In the genomic region with DNA sequence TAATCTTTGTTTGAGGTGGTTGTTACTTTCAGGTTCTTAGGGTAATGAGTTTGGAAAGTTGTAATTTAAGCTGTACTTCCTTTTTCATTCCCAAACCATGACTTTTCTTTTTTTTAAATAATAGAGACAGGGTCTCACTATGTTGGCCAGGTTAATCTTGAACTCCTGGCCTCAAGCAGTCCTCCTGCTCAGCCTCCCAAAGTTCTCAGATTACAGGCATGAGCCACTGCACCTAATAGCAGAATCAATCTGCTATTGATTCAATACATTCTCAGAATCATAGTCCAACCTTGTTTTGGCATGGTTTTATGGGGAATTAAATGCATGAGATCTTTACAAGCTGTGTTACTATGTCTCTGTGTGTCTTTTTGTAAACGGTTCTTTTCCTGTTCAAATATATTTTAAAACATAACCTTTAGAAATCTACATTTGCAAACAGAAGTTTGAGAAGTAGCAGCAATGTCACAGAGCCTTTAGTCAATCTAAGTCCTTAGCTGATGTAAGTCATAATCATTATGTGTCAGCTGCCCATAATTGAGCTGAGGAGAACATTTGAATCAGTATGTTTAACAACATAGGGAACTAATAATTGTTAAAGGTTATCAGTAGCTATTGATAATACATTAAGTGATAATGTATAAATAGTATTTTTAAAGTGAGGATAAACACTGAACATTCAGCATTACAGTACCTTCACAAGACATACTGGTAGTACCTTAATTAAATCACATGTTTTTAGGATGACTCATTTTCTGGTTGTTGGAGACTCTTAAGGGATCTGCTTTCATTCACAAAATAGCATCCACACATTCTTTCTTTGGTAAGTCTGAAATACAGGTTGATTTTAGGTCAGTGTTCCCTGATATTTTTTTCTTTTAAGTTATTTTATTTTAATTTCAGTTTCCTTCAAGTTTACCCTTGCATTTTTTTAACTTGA, we compare ENCODE assay signal across 14 cellular contexts. TPM values are rescaled to one million over a fixed set of nuclear protein-coding genes. Genes with fewer than 3 reads are reported as not detected.
DNase-seq lines count a peak whose midpoint lies in the region; TF ChIP-seq lines count a peak whose summit lies in the region.
"Had no signal": no experiment of that assay in that cellular context is flagged by ENCODE, and none has a peak within 500 bp of the region (broad histone marks: within the 10 kb centered on the region; RNA-seq: fewer than 3 reads in every experiment).

No MANE protein-coding gene starts in this region.

- no peak overlapping the region for H3K23ac ChIP-seq in neuronal stem cell (ENCODE audit: low read depth, low read length, poor library complexity)

- TF ChIP-seq POLR2A in spleen (IDR thresholded peaks at IDR 0.05): no peak

- no peaks in the 10 kb centered on the region for H4K20me1 ChIP-seq in neural progenitor cell (ENCODE audit: low read depth)

- no peak overlapping the region for H3K18ac ChIP-seq in neuronal stem cell (ENCODE audit: low read length)

- WGBS in neuronal stem cell (ENCODE audit: extremely low coverage in 2 of 2, insufficient read length in 2 of 2, insufficient replicate concordance in 1 of 2), 2 donors: no CpG with 5 or more reads among the region's 1 CpG
- 45 to 74% (median 62%) methylated on average over 1 of the region's 1 CpG for WGBS in spleen, 5 donors

- H3K4me3 ChIP-seq in choroid plexus epithelial cell (ENCODE audit: low read depth, low read length) (no peak overlapping the region), neural progenitor cell (no peak overlapping the region), neuronal stem cell (ENCODE audit: low read length in 2 of 2) (no peak overlapping the region), spleen (no peak overlapping the region)
- H3K4me3 ChIP-seq: adrenal gland, SJSA1 had no signal

- no peaks in the 10 kb centered on the region for H3K36me3 ChIP-seq in neural progenitor cell
- H3K36me3 ChIP-seq in neuronal stem cell (replicated peaks in 1 of 2; ENCODE audit: control insufficient read depth in 2 of 2, insufficient read depth in 2 of 2, low read length in 2 of 2): peaks cover 0 to 14% of the 10 kb centered on the region in 2 donors
- no peaks in the 10 kb centered on the region for H3K36me3 ChIP-seq in spleen
- H3K36me3 ChIP-seq: adrenal gland, SJSA1 had no signal

- no peaks in the 10 kb centered on the region for H3K27me3 ChIP-seq in neural progenitor cell
- no peaks in the 10 kb centered on the region for H3K27me3 ChIP-seq in neuronal stem cell (ENCODE audit: control insufficient read depth in 3 of 3, insufficient read depth in 3 of 3, low read depth in 1 of 3, low read length in 3 of 3)
- H3K27me3 ChIP-seq in spleen (replicated peaks in 1 of 7): no peaks in the 10 kb centered on the region
- H3K27me3 ChIP-seq: adrenal gland, SJSA1 had no signal

- peak; percentile 0 for DNase-seq in NCI-H2107 treated with DMSO at 0.1 percent for 48 hours (lab: John Stamatoyannopoulos, UW; ENCODE audit: unreplicated experiment)
- no peak for DNase-seq in NCI-H2107 (lab: John Stamatoyannopoulos, UW)
- DNase-seq in NCI-H146 treated with DMSO at 0.1 percent for 48 hours (lab: John Stamatoyannopoulos, UW; ENCODE audit: unreplicated experiment): peak; percentile 28
- DNase-seq in choroid plexus epithelial cell (ENCODE audit: low read depth): peak; percentile 69
- DNase-seq in neural progenitor cell (ENCODE audit: low spot score): no peak
- no peak for DNase-seq in neuronal stem cell (ENCODE audit: low spot score)
- no peak for DNase-seq in spleen
- DNase-seq in stimulated activated CD4-positive, alpha-beta T cell treated with anti-CD3 and anti-CD28 coated beads, Interleukin-4, amount 100 ng/mL, for 4 hours: no peak
- DNase-seq: 8988T; activated CD4-positive, alpha-beta T cell treated with anti-CD3 and anti-CD28 coated beads, Interleukin-2, amount 10 ng/mL, durations not matched to agents 7 days and 5 days; adrenal gland; NCI-H1694 treated with DMSO at 0.1 percent for 48 hours had no signal

- H3K4me2 ChIP-seq in neural progenitor cell (no peak overlapping the region), neuronal stem cell (ENCODE audit: insufficient read depth, low read length, poor library complexity, severe bottlenecking) (no peak overlapping the region)

- H4K91ac ChIP-seq in neuronal stem cell (ENCODE audit: low read depth, low read length, poor library complexity): no peak overlapping the region

- H3K79me2 ChIP-seq in neural progenitor cell (ENCODE audit: low read depth): peaks cover 32% of the 10 kb centered on the region

- no peak overlapping the region for H2BK5ac ChIP-seq in neuronal stem cell (ENCODE audit: low read length)

- H3K4me1 ChIP-seq in neural progenitor cell (peaks cover 27% of the 10 kb centered on the region), neuronal stem cell (ENCODE audit: control insufficient read depth in 2 of 2, insufficient read depth in 1 of 2, low read depth in 1 of 2, low read length in 2 of 2) (peaks cover 2 to 17% of the 10 kb centered on the region in 2 donors), spleen (peaks cover 5 to 29% (median 14%) of the 10 kb centered on the region in 6 donors)

- H3K27ac ChIP-seq in neural progenitor cell: peak overlapping the region; percentile 8
- no peak overlapping the region for H3K27ac ChIP-seq in neuronal stem cell (replicated peaks; ENCODE audit: low read length)
- H3K27ac ChIP-seq in spleen: no peak overlapping the region
- H3K27ac ChIP-seq: adrenal gland, HL-60, SJSA1 had no signal

- no peak overlapping the region for H2BK15ac ChIP-seq in neuronal stem cell (ENCODE audit: low read length)

- peaks cover 4% of the 10 kb centered on the region for H3K36me3 Mint-ChIP-seq in neural progenitor cell

- TF ChIP-seq CTCF in choroid plexus epithelial cell (conservative IDR thresholded peaks at IDR 0.05; ENCODE audit: low read depth, low read length) (no peak), neural progenitor cell (IDR thresholded peaks at IDR 0.05) (no peak), spleen (IDR thresholded peaks at IDR 0.05 in 8 of 11, conservative IDR thresholded peaks at IDR 0.05 in 3 of 11) (no peak)

- H3K14ac ChIP-seq in neuronal stem cell (ENCODE audit: low read length): no peak overlapping the region

- H2BK120ac ChIP-seq in neuronal stem cell (ENCODE audit: low read depth, low read length): no peak overlapping the region

- H2BK12ac ChIP-seq in neuronal stem cell (ENCODE audit: low read length): no peak overlapping the region

- no peaks in the 10 kb centered on the region for H3K9me3 ChIP-seq in neural progenitor cell (ENCODE audit: low read depth)
- H3K9me3 ChIP-seq in neuronal stem cell (replicated peaks in 1 of 2; ENCODE audit: control insufficient read depth in 2 of 2, insufficient read depth in 1 of 2, low read depth in 1 of 2, low read length in 2 of 2): no peaks in the 10 kb centered on the region
- no peaks in the 10 kb centered on the region for H3K9me3 ChIP-seq in spleen
- H3K9me3 ChIP-seq: adrenal gland, SJSA1 had no signal

- no peak overlapping the region for H2AK5ac ChIP-seq in neuronal stem cell (ENCODE audit: low read depth, low read length)

- H3K27ac Mint-ChIP-seq in neural progenitor cell: no peak overlapping the region
- H3K27ac Mint-ChIP-seq: activated CD4-positive, alpha-beta T cell treated with anti-CD3 and anti-CD28 coated beads, Interleukin-2, amount 10 ng/mL, durations not matched to agents 7 days and 5 days had no signal

- peaks cover 33% of the 10 kb centered on the region for H3K4me1 Mint-ChIP-seq in neural progenitor cell

- no peak overlapping the region for H3K4ac ChIP-seq in neuronal stem cell (ENCODE audit: low read length)

- H3K79me1 ChIP-seq in neuronal stem cell (ENCODE audit: low read depth, low read length): no peaks in the 10 kb centered on the region

- H3K9me3 Mint-ChIP-seq in neural progenitor cell: no peaks in the 10 kb centered on the region
- H3K9me3 Mint-ChIP-seq: activated CD4-positive, alpha-beta T cell treated with anti-CD3 and anti-CD28 coated beads, Interleukin-2, amount 10 ng/mL, durations not matched to agents 7 days and 5 days had no signal

- intact Hi-C loops in spleen (cut with DNase I; ENCODE audit: low total_unique reads): no loop called here

- H4K8ac ChIP-seq in neuronal stem cell (ENCODE audit: low read depth, low read length): no peak overlapping the region

- H3K27me3 Mint-ChIP-seq in neural progenitor cell (ENCODE audit: insufficient read depth, low read depth): no peaks in the 10 kb centered on the region
- H3K27me3 Mint-ChIP-seq: activated CD4-positive, alpha-beta T cell treated with anti-CD3 and anti-CD28 coated beads, Interleukin-2, amount 10 ng/mL, durations not matched to agents 7 days and 5 days had no signal

- H3K9ac ChIP-seq in neural progenitor cell (no peak overlapping the region), neuronal stem cell (ENCODE audit: low read depth, low read length, poor library complexity) (no peak overlapping the region)

- H3F3A ChIP-seq in neural progenitor cell (ENCODE audit: low read depth): no peaks in the 10 kb centered on the region

- no peak overlapping the region for H3K4me3 Mint-ChIP-seq in neural progenitor cell
- H3K4me3 Mint-ChIP-seq: activated CD4-positive, alpha-beta T cell treated with anti-CD3 and anti-CD28 coated beads, Interleukin-2, amount 10 ng/mL, durations not matched to agents 7 days and 5 days had no signal

- H2AFZ ChIP-seq in neural progenitor cell (replicated peaks): no peak overlapping the region
- no peak overlapping the region for H2AFZ ChIP-seq in neuronal stem cell (ENCODE audit: low read length)

RNA-seq across cellular contexts. Expression of a gene that starts 8.8 kb away (rescaled TPM):
- total RNA-seq in neural progenitor cell (ENCODE audit: low replicate concordance) (125 and 167 TPM in 2 replicates), spleen (10 to 100 TPM in 6 of 7 donors, 1 to 10 TPM in 1; 8.4 to 16.2 (median 12.5) TPM)
- 92.2 TPM for polyA plus RNA-seq in neuronal stem cell (2013, experiment 1 of 2)
- polyA plus RNA-seq in neuronal stem cell (2013, experiment 2 of 2): 93.5 TPM
- 1 to 10 TPM; 6.0 to 6.9 (median 6.4) TPM for polyA plus RNA-seq in spleen

Comparison
In these comparisons a context has a peak if more than half of its experiments do, and no peak if none do; other contexts are left out.
1. DNase-seq: peak in NCI-H2107 treated with DMSO at 0.1 percent for 48 hours (single experiment), NCI-H146 treated with DMSO at 0.1 percent for 48 hours (single experiment) and choroid plexus epithelial cell (single experiment); none in NCI-H2107 (single experiment), neural progenitor cell (single experiment), neuronal stem cell (single experiment), spleen (single experiment) and stimulated activated CD4-positive, alpha-beta T cell treated with anti-CD3 and anti-CD28 coated beads, Interleukin-4, amount 100 ng/mL, for 4 hours (0 of 2).